In the genomic region with DNA sequence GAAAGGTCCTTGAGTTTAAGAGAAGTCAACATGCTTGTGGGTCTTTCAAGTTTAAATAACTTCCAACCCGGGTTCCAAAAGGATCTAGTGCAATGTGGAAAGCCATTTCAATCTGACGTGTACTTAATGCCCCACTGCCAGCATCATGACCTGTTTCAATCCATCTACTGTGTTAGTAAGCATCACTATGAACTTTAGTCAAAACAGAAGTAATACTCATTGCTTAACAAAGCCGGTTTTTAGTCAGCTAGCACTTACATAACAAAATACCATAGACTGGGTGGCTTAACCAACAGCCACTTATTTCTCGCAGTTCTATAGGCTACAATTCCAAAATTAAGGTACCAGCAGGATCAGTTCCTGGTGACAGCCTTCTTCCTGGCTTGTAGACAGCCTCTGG, we compare ENCODE assay signal across 21 cellular contexts.
DNase-seq lines count a peak whose midpoint lies in the region; ATAC-seq and TF ChIP-seq lines count a peak whose summit lies in the region.
"Had no signal": no experiment of that assay in that cellular context is flagged by ENCODE, and none has a peak within 500 bp of the region (broad histone marks: within the 10 kb centered on the region; RNA-seq: fewer than 3 reads in every experiment).

No MANE protein-coding gene starts in this region.

- TF ChIP-seq POLR2A in sigmoid colon (IDR thresholded peaks at IDR 0.05): no peak

- intact Hi-C loops in A673 (cut with micrococcal nuclease; ENCODE audit: unreplicated experiment): loop anchor here (5.0 kb wide), 1 partner anchor 803 kb away; no protein-coding TSS in a partner anchor
- intact Hi-C loops in sigmoid colon (cut with DNase I): loop anchor here (5.0 kb wide), 2 partner anchors 483 to 803 kb away; no protein-coding TSS in a partner anchor

- DNase-seq in nucleus accumbens (lab: John Stamatoyannopoulos, UW): no peak
- DNase-seq in A673 (ENCODE audit: low spot score): no peak
- DNase-seq in sigmoid colon: no peak
- no peak for DNase-seq in NCI-H446 treated with DMSO at 0.1 percent for 48 hours (lab: John Stamatoyannopoulos, UW)
- DNase-seq: activated CD4-positive, alpha-beta memory T cell treated with anti-CD3 and anti-CD28 coated beads, Interleukin-2, amount 10 ng/mL, durations not matched to agents 7 days and 5 days; activated T-cell treated with anti-CD3 and anti-CD28 coated beads, Interleukin-2, amount 50 U/mL, for 24 hours; CD4-positive, alpha-beta T cell; effector memory CD4-positive, alpha-beta T cell; HFFc6; naive B cell; NCI-H1417; NCI-H2171; stimulated activated naive CD4-positive, alpha-beta T cell; tibial artery had no signal

- CTCF ChIA-PET in A673 (lab: Charles Lee): no interaction called here

- POLR2A ChIA-PET in A673 (lab: Charles Lee; ENCODE audit: low non-redundant PET): no interaction called here

- H3K27me3 ChIP-seq in A673 (replicated peaks; ENCODE audit: insufficient read depth, low read depth, low read length, poor library complexity): peaks cover 9% of the 10 kb centered on the region
- H3K27me3 ChIP-seq in sigmoid colon: no peaks in the 10 kb centered on the region
- H3K27me3 ChIP-seq: esophagus muscularis mucosa, SJSA1, tibial artery had no signal

- no TSS peak for BruUV-seq in A673 (replicated peaks; lab: Mats Ljungman, UMichigan)

- H3K4me1 ChIP-seq in A673 (ENCODE audit: insufficient read depth, low read length, poor library complexity, severe bottlenecking) (no peaks in the 10 kb centered on the region), sigmoid colon (no peaks in the 10 kb centered on the region)
- H3K4me1 ChIP-seq: esophagus muscularis mucosa, SJSA1 had no signal

- H3K36me3 ChIP-seq in A673 (ENCODE audit: insufficient read depth, low read length, poor library complexity, severe bottlenecking) (no peaks in the 10 kb centered on the region), sigmoid colon (no peaks in the 10 kb centered on the region)
- H3K36me3 ChIP-seq: esophagus muscularis mucosa, SJSA1, tibial artery had no signal

- H3K27ac ChIP-seq in A673 (ENCODE audit: low read depth, low read length, poor library complexity, severe bottlenecking) (no peak overlapping the region), sigmoid colon (no peak overlapping the region)
- H3K27ac ChIP-seq: esophagus muscularis mucosa, SJSA1, tibial artery had no signal

- H3K9me3 ChIP-seq in A673 (ENCODE audit: low read depth, low read length, poor library complexity, severe bottlenecking) (no peaks in the 10 kb centered on the region), sigmoid colon (no peaks in the 10 kb centered on the region)
- H3K9me3 ChIP-seq: esophagus muscularis mucosa, SJSA1, tibial artery had no signal

- TF ChIP-seq CTCF in A673 (conservative IDR thresholded peaks at IDR 0.05; ENCODE audit: low read depth, low read length) (no peak), sigmoid colon (IDR thresholded peaks at IDR 0.05) (no peak)

- ATAC-seq in GM18511 (IDR thresholded peaks at IDR 0.05; ENCODE audit: unreplicated experiment) (peak; percentile 47), GM21360 (IDR thresholded peaks at IDR 0.05; ENCODE audit: unreplicated experiment) (peak; percentile 92), HG02885 (IDR thresholded peaks at IDR 0.05; ENCODE audit: poor library complexity, unreplicated experiment) (peak; percentile 74), HG03565 (IDR thresholded peaks at IDR 0.05; ENCODE audit: unreplicated experiment) (peak; percentile 94)
- ATAC-seq: sciatic nerve had no signal

- no peak for TF ChIP-seq EP300 in sigmoid colon (IDR thresholded peaks at IDR 0.05)

- H3K4me3 ChIP-seq in A673 (ENCODE audit: low read depth, low read length, poor library complexity, severe bottlenecking) (no peak overlapping the region), sigmoid colon (no peak overlapping the region)
- H3K4me3 ChIP-seq: esophagus muscularis mucosa, SJSA1, tibial artery had no signal

- 81 to 83% methylated on average over 4 of the region's 4 CpGs for WGBS in sigmoid colon, 2 donors
